ENCODE assay signal across 9 cellular contexts in the genomic region with DNA sequence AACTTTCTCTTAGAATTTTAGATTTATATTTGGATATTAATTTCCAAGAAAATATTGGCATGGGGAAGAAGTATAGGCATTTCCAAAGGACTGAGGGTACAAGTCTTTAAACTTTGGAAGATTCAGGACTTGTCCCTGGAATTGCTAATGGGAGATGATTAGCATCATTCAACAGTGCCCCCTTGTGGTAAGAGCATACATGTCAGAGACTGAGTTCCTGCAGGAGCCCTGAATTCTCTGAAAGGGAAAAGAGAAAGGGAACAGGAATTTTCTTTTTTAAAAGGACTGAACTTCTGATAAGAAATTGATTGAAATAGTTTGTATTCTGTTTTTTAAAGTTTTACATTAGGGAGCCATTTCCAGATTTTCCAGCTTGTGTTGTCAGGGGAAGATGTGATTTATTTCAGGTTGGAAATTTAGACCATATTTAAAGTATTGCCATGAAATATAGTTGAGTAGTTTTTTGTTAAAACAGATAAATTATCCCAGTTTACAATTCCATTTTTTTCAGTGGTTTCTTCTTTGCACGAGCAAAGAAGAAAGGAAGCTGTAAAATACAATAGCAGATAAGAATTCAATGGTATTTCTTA. TPM values are rescaled to one million over a fixed set of nuclear protein-coding genes. Genes with fewer than 3 reads are reported as not detected.
DNase-seq lines count a peak whose midpoint lies in the region; ATAC-seq and TF ChIP-seq lines count a peak whose summit lies in the region.
"Had no signal": no experiment of that assay in that cellular context is flagged by ENCODE, and none has a peak within 500 bp of the region (broad histone marks: within the 10 kb centered on the region; RNA-seq: fewer than 3 reads in every experiment).

No MANE protein-coding gene starts in this region.

- no peak for ATAC-seq in GM21737 (IDR thresholded peaks at IDR 0.05; ENCODE audit: unreplicated experiment)

- H3K4me1 ChIP-seq in OCI-LY7 (ENCODE audit: insufficient read depth, low read length, poor library complexity, severe bottlenecking) = no peaks in the 10 kb centered on the region

- peak; percentile 37 for DNase-seq in NCI-H1436 (lab: John Stamatoyannopoulos, UW)
- DNase-seq in NCI-H1436 treated with DMSO at 0.1 percent for 48 hours (lab: John Stamatoyannopoulos, UW) = no peak
- DNase-seq in OCI-LY7 (ENCODE audit: low spot score) = peak; percentile 69
- peak; percentile 54 to 85 for DNase-seq in T47D (ENCODE audit: low read depth in 1 of 2, low spot score in 1 of 2)
- peak; percentile 79 for DNase-seq in iPS-NIHi7 (ENCODE audit: extremely low spot score)
- peak; percentile 30 to 32 for DNase-seq in stimulated activated CD4-positive, alpha-beta T cell treated with anti-CD3 and anti-CD28 coated beads, Interleukin-2, amount 100 ng/mL, for 48 hours

- H3K27ac ChIP-seq in OCI-LY7 (ENCODE audit: low read depth, low read length, poor library complexity, severe bottlenecking) = no peak overlapping the region
- H3K27ac ChIP-seq: BLaER1 treated with 17β-estradiol and CSF1 and Interleukin-3, amounts not matched to agents 10 nM and 100 nM had no signal

- no peak for TF ChIP-seq EP300 in Ishikawa (IDR thresholded peaks at IDR 0.05; ENCODE audit: borderline replicate concordance)

- intact Hi-C loops in OCI-LY7 (cut with micrococcal nuclease; ENCODE audit: unreplicated experiment) = loop anchor here (1.0 to 2.0 kb wide), 4 partner anchors 51 to 225 kb away; a partner anchor contains a TSS

- H3K4me3 ChIP-seq in OCI-LY7 (ENCODE audit: low read depth, low read length, poor library complexity, severe bottlenecking) = no peak overlapping the region
- H3K4me3 ChIP-seq: BLaER1 treated with 17β-estradiol and CSF1 and Interleukin-3, amounts not matched to agents 10 nM and 100 nM had no signal

- H3K4me2 ChIP-seq in OCI-LY7 (ENCODE audit: low read length) = no peak overlapping the region
- H3K4me2 ChIP-seq: BLaER1 treated with 17β-estradiol and CSF1 and Interleukin-3, amounts not matched to agents 10 nM and 100 nM had no signal

- CTCF ChIA-PET in OCI-LY7 (lab: Charles Lee; ENCODE audit: unreplicated experiment) = no interaction called here

- no peak overlapping the region for H2AFZ ChIP-seq in OCI-LY7 (ENCODE audit: low read length)

- no peaks in the 10 kb centered on the region for H3K9me3 ChIP-seq in OCI-LY7 (ENCODE audit: low read length)
- H3K9me3 ChIP-seq: BLaER1 treated with 17β-estradiol and CSF1 and Interleukin-3, amounts not matched to agents 10 nM and 100 nM had no signal

- in situ Hi-C loops in T47D (cut with HindIII; ENCODE audit: low pct_unique_long_range_greater_than_20kb, low sequenced_read_pairs) = no loop called here

- BruUV-seq in OCI-LY7 (replicated peaks; lab: Mats Ljungman, UMichigan) = no TSS peak

- POLR2A ChIA-PET in OCI-LY7 (lab: Charles Lee) = no interaction called here

- no peaks in the 10 kb centered on the region for H4K20me1 ChIP-seq in OCI-LY7 (ENCODE audit: insufficient read depth, low read length)
- H4K20me1 ChIP-seq: BLaER1 treated with 17β-estradiol and CSF1 and Interleukin-3, amounts not matched to agents 10 nM and 100 nM had no signal

- H3K9me2 ChIP-seq in OCI-LY7 (ENCODE audit: insufficient read depth, low read length) = no peaks in the 10 kb centered on the region

- peak; percentile 99 for TF ChIP-seq CTCF in OCI-LY7 (conservative IDR thresholded peaks at IDR 0.05; ENCODE audit: low read length)

- H3K79me2 ChIP-seq in OCI-LY7 (ENCODE audit: insufficient read depth, low read depth, low read length) = no peaks in the 10 kb centered on the region

- no peaks in the 10 kb centered on the region for H3K36me3 ChIP-seq in OCI-LY7 (ENCODE audit: insufficient read depth, low read length)

- peak; percentile 92 for TF ChIP-seq RAD21 in Ishikawa (IDR thresholded peaks at IDR 0.05; ENCODE audit: low read depth)

TF ChIP-seq in Ishikawa, 13 proteins besides CTCF, POLR2A, EP300 and RAD21:
- TF ChIP-seq NFIC (IDR thresholded peaks at IDR 0.05) = no peak
- TF ChIP-seq YY1 (IDR thresholded peaks at IDR 0.05; ENCODE audit: low read depth) = no peak
- TF ChIP-seq, protein P1, sequence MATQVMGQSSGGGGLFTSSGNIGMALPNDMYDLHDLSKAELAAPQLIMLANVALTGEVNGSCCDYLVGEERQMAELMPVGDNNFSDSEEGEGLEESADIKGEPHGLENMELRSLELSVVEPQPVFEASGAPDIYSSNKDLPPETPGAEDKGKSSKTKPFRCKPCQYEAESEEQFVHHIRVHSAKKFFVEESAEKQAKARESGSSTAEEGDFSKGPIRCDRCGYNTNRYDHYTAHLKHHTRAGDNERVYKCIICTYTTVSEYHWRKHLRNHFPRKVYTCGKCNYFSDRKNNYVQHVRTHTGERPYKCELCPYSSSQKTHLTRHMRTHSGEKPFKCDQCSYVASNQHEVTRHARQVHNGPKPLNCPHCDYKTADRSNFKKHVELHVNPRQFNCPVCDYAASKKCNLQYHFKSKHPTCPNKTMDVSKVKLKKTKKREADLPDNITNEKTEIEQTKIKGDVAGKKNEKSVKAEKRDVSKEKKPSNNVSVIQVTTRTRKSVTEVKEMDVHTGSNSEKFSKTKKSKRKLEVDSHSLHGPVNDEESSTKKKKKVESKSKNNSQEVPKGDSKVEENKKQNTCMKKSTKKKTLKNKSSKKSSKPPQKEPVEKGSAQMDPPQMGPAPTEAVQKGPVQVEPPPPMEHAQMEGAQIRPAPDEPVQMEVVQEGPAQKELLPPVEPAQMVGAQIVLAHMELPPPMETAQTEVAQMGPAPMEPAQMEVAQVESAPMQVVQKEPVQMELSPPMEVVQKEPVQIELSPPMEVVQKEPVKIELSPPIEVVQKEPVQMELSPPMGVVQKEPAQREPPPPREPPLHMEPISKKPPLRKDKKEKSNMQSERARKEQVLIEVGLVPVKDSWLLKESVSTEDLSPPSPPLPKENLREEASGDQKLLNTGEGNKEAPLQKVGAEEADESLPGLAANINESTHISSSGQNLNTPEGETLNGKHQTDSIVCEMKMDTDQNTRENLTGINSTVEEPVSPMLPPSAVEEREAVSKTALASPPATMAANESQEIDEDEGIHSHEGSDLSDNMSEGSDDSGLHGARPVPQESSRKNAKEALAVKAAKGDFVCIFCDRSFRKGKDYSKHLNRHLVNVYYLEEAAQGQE (IDR thresholded peaks at IDR 0.05; ENCODE audit: low read depth) = no peak
- no peak for TF ChIP-seq CEBPB (IDR thresholded peaks at IDR 0.05)
- no peak; the same call in 1 of the 2 replicates for TF ChIP-seq CREB1 (IDR thresholded peaks at IDR 0.05; ENCODE audit: low read depth)
- no peak for TF ChIP-seq TCF12 (IDR thresholded peaks at IDR 0.05; ENCODE audit: low read depth)
- no peak for TF ChIP-seq ZBTB7A (IDR thresholded peaks at IDR 0.05; ENCODE audit: low read depth)
- no peak for TF ChIP-seq TEAD4 (IDR thresholded peaks at IDR 0.05)
- no peak for TF ChIP-seq FOXM1 (IDR thresholded peaks at IDR 0.05; ENCODE audit: borderline replicate concordance, low read depth)
- no peak for TF ChIP-seq EGR1 (IDR thresholded peaks at IDR 0.05)
- no peak for TF ChIP-seq TAF1 (IDR thresholded peaks at IDR 0.05; ENCODE audit: low read depth)
- TF ChIP-seq, protein P2, sequence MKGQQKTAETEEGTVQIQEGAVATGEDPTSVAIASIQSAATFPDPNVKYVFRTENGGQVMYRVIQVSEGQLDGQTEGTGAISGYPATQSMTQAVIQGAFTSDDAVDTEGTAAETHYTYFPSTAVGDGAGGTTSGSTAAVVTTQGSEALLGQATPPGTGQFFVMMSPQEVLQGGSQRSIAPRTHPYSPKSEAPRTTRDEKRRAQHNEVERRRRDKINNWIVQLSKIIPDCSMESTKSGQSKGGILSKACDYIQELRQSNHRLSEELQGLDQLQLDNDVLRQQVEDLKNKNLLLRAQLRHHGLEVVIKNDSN (IDR thresholded peaks at IDR 0.05) = no peak
- TF ChIP-seq, protein P3, sequence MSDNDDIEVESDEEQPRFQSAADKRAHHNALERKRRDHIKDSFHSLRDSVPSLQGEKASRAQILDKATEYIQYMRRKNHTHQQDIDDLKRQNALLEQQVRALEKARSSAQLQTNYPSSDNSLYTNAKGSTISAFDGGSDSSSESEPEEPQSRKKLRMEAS (IDR thresholded peaks at IDR 0.05) = no peak

RNA-seq across cellular contexts. Expression of a gene that starts 44.0 kb away (rescaled TPM):
- 0.62 TPM in 1 of 2 replicates, not detected in the other for total RNA-seq in OCI-LY7 (2014; rRNA removed; shearing (Covaris generic))
- total RNA-seq in OCI-LY7 (2022) = not detected in 2 replicates

RNA-seq across cellular contexts. Expression of a gene that starts 58.4 kb away (rescaled TPM):
- total RNA-seq in OCI-LY7 (2014; rRNA removed; shearing (Covaris generic)) = 32.6 and 33.9 TPM in 2 replicates
- 44.2 and 45.5 TPM in 2 replicates for total RNA-seq in OCI-LY7 (2022)
